22 cellular contexts compared by ENCODE assay signal in genomic region chr10:59684006-59684405, GRCh38. TPM values are rescaled to one million over a fixed set of nuclear protein-coding genes. Genes with fewer than 3 reads are reported as not detected.
A peak's percentile ranks its signal among the peaks of the same experiment; 100 is the strongest.
DNase-seq lines count a peak whose midpoint lies in the region; ATAC-seq and TF ChIP-seq lines count a peak whose summit lies in the region.
"Had no signal": no experiment of that assay in that cellular context is flagged by ENCODE, and none has a peak within 500 bp of the region (broad histone marks: within the 10 kb centered on the region; RNA-seq: fewer than 3 reads in every experiment).

No MANE protein-coding gene starts in this region.

- in situ Hi-C loops in G401 (cut with HindIII; ENCODE audit: low sequenced_read_pairs) = no loop called here

- H2BK15ac ChIP-seq in mesenchymal stem cell (ENCODE audit: low read depth, poor library complexity, severe bottlenecking) = no peak overlapping the region

- no peak overlapping the region for H3K9ac ChIP-seq in mesenchymal stem cell (ENCODE audit: low read length)
- H3K9ac ChIP-seq: BLaER1 had no signal

- H3K4me3 ChIP-seq in mesenchymal stem cell (ENCODE audit: insufficient read depth in 1 of 2, low read depth in 1 of 2, low read length in 2 of 2) = no peak overlapping the region
- H3K4me3 ChIP-seq: BLaER1, GM12878, HAP-1 had no signal

- H2AK5ac ChIP-seq in mesenchymal stem cell (ENCODE audit: low read length, severe bottlenecking) = no peak overlapping the region

- no peak overlapping the region for H2BK12ac ChIP-seq in mesenchymal stem cell (ENCODE audit: low read length in 2 of 2)

- no peaks in the 10 kb centered on the region for H3K27me3 Mint-ChIP-seq in mesothelial cell of epicardium (ENCODE audit: low read depth)
- H3K27me3 Mint-ChIP-seq: B cell; CD4-positive, CD25-positive, alpha-beta regulatory T cell had no signal

- H3K27me3 ChIP-seq in mesenchymal stem cell (ENCODE audit: control insufficient read depth in 1 of 2, insufficient read depth in 1 of 2, low read length in 2 of 2) = no peaks in the 10 kb centered on the region
- H3K27me3 ChIP-seq: BLaER1 had no signal

- peaks cover 5% of the 10 kb centered on the region for H3K36me3 Mint-ChIP-seq in mesothelial cell of epicardium
- H3K36me3 Mint-ChIP-seq: CD4-positive, CD25-positive, alpha-beta regulatory T cell; CD8-positive, alpha-beta T cell had no signal

- H3K27ac ChIP-seq in mesenchymal stem cell (ENCODE audit: low read length, poor library complexity, severe bottlenecking) = no peak overlapping the region
- H3K27ac ChIP-seq: 22Rv1, BLaER1, C4-2B had no signal

- no peak overlapping the region for H3K18ac ChIP-seq in mesenchymal stem cell (ENCODE audit: low read depth in 1 of 2, low read length in 2 of 2)

- no peak overlapping the region for H3K23ac ChIP-seq in mesenchymal stem cell (ENCODE audit: low read length in 2 of 2)

- no peak overlapping the region for H2BK120ac ChIP-seq in mesenchymal stem cell (ENCODE audit: low read depth, low read length)

- 100% methylated on average over 1 of the region's 5 CpGs for WGBS in mesenchymal stem cell

- ATAC-seq in omental fat pad (ENCODE audit: low FRiP score) (peak; percentile 6), GM21786 (IDR thresholded peaks at IDR 0.05; ENCODE audit: unreplicated experiment) (no peak)
- ATAC-seq: CD8-positive, alpha-beta T cell; GM12878 had no signal

- H2BK5ac ChIP-seq in mesenchymal stem cell (ENCODE audit: low read depth, low read length, poor library complexity, severe bottlenecking) = no peak overlapping the region

- H3K36me3 ChIP-seq in mesenchymal stem cell (ENCODE audit: control insufficient read depth in 1 of 2, insufficient read depth in 2 of 2, low read depth in 1 of 2, low read length in 2 of 2) = no peaks in the 10 kb centered on the region
- H3K36me3 ChIP-seq: BLaER1 had no signal

- no peaks in the 10 kb centered on the region for H3K4me1 ChIP-seq in mesenchymal stem cell (ENCODE audit: control insufficient read depth, insufficient read depth, low read depth, low read length)
- H3K4me1 ChIP-seq: Caco-2 had no signal

- no peak overlapping the region for H4K91ac ChIP-seq in mesenchymal stem cell (ENCODE audit: low read length)

- H3K4me2 ChIP-seq in mesenchymal stem cell (ENCODE audit: low read length, poor library complexity, severe bottlenecking) = no peak overlapping the region
- H3K4me2 ChIP-seq: BLaER1 had no signal

- no peak overlapping the region for H3K14ac ChIP-seq in mesenchymal stem cell (ENCODE audit: low read length in 2 of 2)

- H3K9me3 ChIP-seq in mesenchymal stem cell (ENCODE audit: control insufficient read depth, low read length) = no peaks in the 10 kb centered on the region
- H3K9me3 ChIP-seq: BLaER1, Caco-2, HAP-1 had no signal

- H3K9me3 Mint-ChIP-seq in mesothelial cell of epicardium = no peaks in the 10 kb centered on the region
- H3K9me3 Mint-ChIP-seq: CD8-positive, alpha-beta T cell had no signal

- H3K4me3 Mint-ChIP-seq in mesothelial cell of epicardium = no peak overlapping the region
- H3K4me3 Mint-ChIP-seq: B cell; CD4-positive, CD25-positive, alpha-beta regulatory T cell; CD8-positive, alpha-beta T cell; HFFc6 had no signal

- peak overlapping the region; percentile 26 for H3K27ac Mint-ChIP-seq in mesothelial cell of epicardium
- H3K27ac Mint-ChIP-seq: B cell; CD4-positive, CD25-positive, alpha-beta regulatory T cell; CD8-positive, alpha-beta T cell; HFFc6 had no signal

- no peak overlapping the region for H2AFZ ChIP-seq in mesenchymal stem cell (ENCODE audit: low read depth, low read length)

- H4K8ac ChIP-seq in mesenchymal stem cell (ENCODE audit: low read length) = no peak overlapping the region

- H3K79me1 ChIP-seq in mesenchymal stem cell (replicated peaks; ENCODE audit: low read length, poor library complexity, severe bottlenecking) = no peaks in the 10 kb centered on the region

- TF ChIP-seq CTCF in mesothelial cell of epicardium (IDR thresholded peaks at IDR 0.05; ENCODE audit: unreplicated experiment) = no peak
- no peak for TF ChIP-seq CTCF in omental fat pad (IDR thresholded peaks at IDR 0.05)

- no peak overlapping the region for H3K4ac ChIP-seq in mesenchymal stem cell (ENCODE audit: low read depth in 1 of 2, low read length in 2 of 2)

- DNase-seq in G401 (ENCODE audit: low spot score) (peak; percentile 52), cerebellar cortex (ENCODE audit: low spot score) (peak; percentile 29), mesothelial cell of epicardium (ENCODE audit: low spot score in 2 of 2, unreplicated experiment in 2 of 2) (no peak), omental fat pad (ENCODE audit: low spot score) (no peak), HK-2 (ENCODE audit: unreplicated experiment) (no peak), NCI-H2107 treated with DMSO at 0.1 percent for 48 hours (lab: John Stamatoyannopoulos, UW; ENCODE audit: unreplicated experiment) (no peak), mesenchymal stem cell (no peak)
- DNase-seq: Caco-2; CD4-positive, CD25-positive, alpha-beta regulatory T cell; CD8-positive, alpha-beta T cell; DMS153; DND-41; GDM1; GOT3; HFFc6 had no signal

- peaks cover 3% of the 10 kb centered on the region for H3K4me1 Mint-ChIP-seq in mesothelial cell of epicardium
- H3K4me1 Mint-ChIP-seq: CD4-positive, CD25-positive, alpha-beta regulatory T cell had no signal

RNA-seq across cellular contexts. Expression of gene SLC16A9, which starts 25.6 kb away (rescaled TPM):
- 10.2 and 12.9 TPM in 2 replicates for total RNA-seq in G401 (2014; rRNA removed; shearing (Covaris generic))
- total RNA-seq in mesothelial cell of epicardium (16.0 to 18.0 TPM (median 17.6 TPM) in 3 replicates), omental fat pad (1 to 10 TPM in 1 of 4 donors, under 1 TPM in 3; 0.25 to 2.3 (median 0.77) TPM)
- 0.11 TPM for polyA plus RNA-seq in mesenchymal stem cell (2013, experiment 1 of 2)
- 0.10 TPM for polyA plus RNA-seq in mesenchymal stem cell (2013, experiment 2 of 2)
- total RNA-seq: B cell; CD8-positive, alpha-beta T cell; HFFc6 had no signal

Comparison
In these comparisons a context has a peak if more than half of its experiments do, and no peak if none do; other contexts are left out.
1. DNase-seq: peak in G401 (single experiment) and cerebellar cortex (single experiment); none in mesothelial cell of epicardium (0 of 2), omental fat pad (single experiment), HK-2 (single experiment), NCI-H2107 treated with DMSO at 0.1 percent for 48 hours (single experiment) and mesenchymal stem cell (single experiment).